In genomic region chr20:63060057-63060991, GRCh38 we compare ENCODE assay signal across 9 cellular contexts. TPM values are rescaled to one million over a fixed set of nuclear protein-coding genes. Genes with fewer than 3 reads are reported as not detected.
A peak's percentile ranks its signal among the peaks of the same experiment; 100 is the strongest.
DNase-seq lines count a peak whose midpoint lies in the region; ATAC-seq and TF ChIP-seq lines count a peak whose summit lies in the region.
"Had no signal": no experiment of that assay in that cellular context is flagged by ENCODE, and none has a peak within 500 bp of the region (broad histone marks: within the 10 kb centered on the region; RNA-seq: fewer than 3 reads in every experiment).

No MANE protein-coding gene starts in this region.

- no peaks in the 10 kb centered on the region for H3K27me3 Mint-ChIP-seq in activated naive CD8-positive, alpha-beta T cell treated with anti-CD3 and anti-CD28 coated beads, Interleukin-2, amount 10 ng/mL, durations not matched to agents 7 days and 5 days
- H3K27me3 Mint-ChIP-seq in activated naive CD8-positive, alpha-beta T cell treated with anti-CD3 and anti-CD28 coated beads, Interleukin-2, amount 50 U/mL, for 24 hours: peaks cover 13% of the 10 kb centered on the region
- H3K27me3 Mint-ChIP-seq in activated T-cell treated with anti-CD3 and anti-CD28 coated beads, Interleukin-2, amount 50 U/mL, for 72 hours (ENCODE audit: low read depth): no peaks in the 10 kb centered on the region

- H3K4me3 Mint-ChIP-seq in activated naive CD8-positive, alpha-beta T cell treated with anti-CD3 and anti-CD28 coated beads, Interleukin-2, amount 10 ng/mL, durations not matched to agents 7 days and 5 days: no peak overlapping the region
- no peak overlapping the region for H3K4me3 Mint-ChIP-seq in activated naive CD8-positive, alpha-beta T cell treated with anti-CD3 and anti-CD28 coated beads, Interleukin-2, amount 50 U/mL, for 24 hours
- no peak overlapping the region for H3K4me3 Mint-ChIP-seq in activated T-cell treated with anti-CD3 and anti-CD28 coated beads, Interleukin-2, amount 50 U/mL, for 72 hours

- H3K27ac Mint-ChIP-seq in activated naive CD8-positive, alpha-beta T cell treated with anti-CD3 and anti-CD28 coated beads, Interleukin-2, amount 10 ng/mL, durations not matched to agents 7 days and 5 days: no peak overlapping the region
- H3K27ac Mint-ChIP-seq in activated naive CD8-positive, alpha-beta T cell treated with anti-CD3 and anti-CD28 coated beads, Interleukin-2, amount 50 U/mL, for 24 hours: no peak overlapping the region
- H3K27ac Mint-ChIP-seq in activated T-cell treated with anti-CD3 and anti-CD28 coated beads, Interleukin-2, amount 50 U/mL, for 72 hours: no peak overlapping the region

- ATAC-seq in activated naive CD8-positive, alpha-beta T cell treated with anti-CD3 and anti-CD28 coated beads, Interleukin-2, amount 10 ng/mL, durations not matched to agents 7 days and 5 days (ENCODE audit: low read depth): no peak
- ATAC-seq in activated naive CD8-positive, alpha-beta T cell treated with anti-CD3 and anti-CD28 coated beads, Interleukin-2, amount 50 U/mL, for 24 hours: no peak
- no peak for ATAC-seq in upper lobe of right lung
- ATAC-seq in activated T-cell treated with anti-CD3 and anti-CD28 coated beads, Interleukin-2, amount 50 U/mL, for 72 hours (replicated peaks in 1 of 2): no peak

- intact Hi-C loops in upper lobe of right lung (cut with DNase I): no loop called here

- POLR2A ChIA-PET in activated naive CD8-positive, alpha-beta T cell treated with anti-CD3 and anti-CD28 coated beads, Interleukin-2, amount 10 ng/mL, durations not matched to agents 7 days and 5 days (lab: Charles Lee): no interaction called here

- no peaks in the 10 kb centered on the region for H3K36me3 ChIP-seq in upper lobe of right lung

- H3K4me1 ChIP-seq in upper lobe of right lung: no peaks in the 10 kb centered on the region

- H3K36me3 Mint-ChIP-seq in activated naive CD8-positive, alpha-beta T cell treated with anti-CD3 and anti-CD28 coated beads, Interleukin-2, amount 10 ng/mL, durations not matched to agents 7 days and 5 days: no peaks in the 10 kb centered on the region
- H3K36me3 Mint-ChIP-seq in activated naive CD8-positive, alpha-beta T cell treated with anti-CD3 and anti-CD28 coated beads, Interleukin-2, amount 50 U/mL, for 24 hours (ENCODE audit: low read depth): no peaks in the 10 kb centered on the region
- H3K36me3 Mint-ChIP-seq in activated T-cell treated with anti-CD3 and anti-CD28 coated beads, Interleukin-2, amount 50 U/mL, for 72 hours (ENCODE audit: insufficient read depth in 2 of 2): no peaks in the 10 kb centered on the region

- no peak overlapping the region for H3K4me3 ChIP-seq in fibroblast of villous mesenchyme (ENCODE audit: low read depth, low read length)
- H3K4me3 ChIP-seq in upper lobe of right lung: no peak overlapping the region

- TF ChIP-seq CTCF in fibroblast of villous mesenchyme (IDR thresholded peaks at IDR 0.05; ENCODE audit: insufficient read depth, low read depth, low read length): no peak
- no peak for TF ChIP-seq CTCF in upper lobe of right lung (IDR thresholded peaks at IDR 0.05)

- H3K4me1 Mint-ChIP-seq in activated naive CD8-positive, alpha-beta T cell treated with anti-CD3 and anti-CD28 coated beads, Interleukin-2, amount 10 ng/mL, durations not matched to agents 7 days and 5 days: peaks cover 3% of the 10 kb centered on the region
- H3K4me1 Mint-ChIP-seq in activated naive CD8-positive, alpha-beta T cell treated with anti-CD3 and anti-CD28 coated beads, Interleukin-2, amount 50 U/mL, for 24 hours: no peaks in the 10 kb centered on the region
- no peaks in the 10 kb centered on the region for H3K4me1 Mint-ChIP-seq in activated T-cell treated with anti-CD3 and anti-CD28 coated beads, Interleukin-2, amount 50 U/mL, for 72 hours (ENCODE audit: low read depth)

- H3K9me3 ChIP-seq in upper lobe of right lung: no peaks in the 10 kb centered on the region

- peaks cover 55% of the 10 kb centered on the region for H3K27me3 ChIP-seq in upper lobe of right lung

- DNase-seq in activated naive CD8-positive, alpha-beta T cell treated with anti-CD3 and anti-CD28 coated beads, Interleukin-2, amount 10 ng/mL, durations not matched to agents 7 days and 5 days: peak; percentile 11
- no peak for DNase-seq in activated naive CD8-positive, alpha-beta T cell treated with anti-CD3 and anti-CD28 coated beads, Interleukin-2, amount 50 U/mL, for 24 hours
- DNase-seq in RKO (ENCODE audit: low spot score): peak; percentile 38
- peak; percentile 9 for DNase-seq in fibroblast of villous mesenchyme (ENCODE audit: low read depth)
- DNase-seq in upper lobe of right lung: peak; percentile 56
- DNase-seq in effector CD8-positive, alpha-beta T cell (lab: John Stamatoyannopoulos, UW): no peak
- DNase-seq in stimulated activated CD4-positive, alpha-beta T cell treated with anti-CD3 and anti-CD28 coated beads, Interleukin-1b, Interleukin-23, amount 100 ng/mL, for 48 hours: no peak
- no peak for DNase-seq in activated T-cell treated with anti-CD3 and anti-CD28 coated beads, Interleukin-2, amount 50 U/mL, for 72 hours
- DNase-seq: COR-L47 had no signal

- H3K27ac ChIP-seq in upper lobe of right lung: no peak overlapping the region

- H3K9me3 Mint-ChIP-seq in activated naive CD8-positive, alpha-beta T cell treated with anti-CD3 and anti-CD28 coated beads, Interleukin-2, amount 10 ng/mL, durations not matched to agents 7 days and 5 days: peaks cover 6% of the 10 kb centered on the region
- H3K9me3 Mint-ChIP-seq in activated naive CD8-positive, alpha-beta T cell treated with anti-CD3 and anti-CD28 coated beads, Interleukin-2, amount 50 U/mL, for 24 hours: no peaks in the 10 kb centered on the region
- H3K9me3 Mint-ChIP-seq in activated T-cell treated with anti-CD3 and anti-CD28 coated beads, Interleukin-2, amount 50 U/mL, for 72 hours: peaks cover 0 to 7% of the 10 kb centered on the region in 2 donors

RNA-seq across cellular contexts. Expression of gene BHLHE23, which starts 53.6 kb away (rescaled TPM):
- total RNA-seq in activated naive CD8-positive, alpha-beta T cell treated with anti-CD3 and anti-CD28 coated beads, Interleukin-2, amount 10 ng/mL, durations not matched to agents 7 days and 5 days: not detected
- total RNA-seq in fibroblast of villous mesenchyme (not detected in 2 replicates), upper lobe of right lung (not detected)
- total RNA-seq in activated T-cell treated with anti-CD3 and anti-CD28 coated beads, Interleukin-2, amount 50 U/mL, for 72 hours: not detected

Comparison
In these comparisons a context has a peak if more than half of its experiments do, and no peak if none do; other contexts are left out.
1. DNase-seq: peak in activated naive CD8-positive, alpha-beta T cell treated with anti-CD3 and anti-CD28 coated beads, Interleukin-2, amount 10 ng/mL, durations not matched to agents 7 days and 5 days (single experiment), RKO (single experiment), fibroblast of villous mesenchyme (single experiment) and upper lobe of right lung (single experiment); none in activated naive CD8-positive, alpha-beta T cell treated with anti-CD3 and anti-CD28 coated beads, Interleukin-2, amount 50 U/mL, for 24 hours (single experiment), effector CD8-positive, alpha-beta T cell (single experiment), stimulated activated CD4-positive, alpha-beta T cell treated with anti-CD3 and anti-CD28 coated beads, Interleukin-1b, Interleukin-23, amount 100 ng/mL, for 48 hours (single experiment) and activated T-cell treated with anti-CD3 and anti-CD28 coated beads, Interleukin-2, amount 50 U/mL, for 72 hours (0 of 2).